Comparison of ENCODE assay signal across 2 cellular contexts in the genomic region with DNA sequence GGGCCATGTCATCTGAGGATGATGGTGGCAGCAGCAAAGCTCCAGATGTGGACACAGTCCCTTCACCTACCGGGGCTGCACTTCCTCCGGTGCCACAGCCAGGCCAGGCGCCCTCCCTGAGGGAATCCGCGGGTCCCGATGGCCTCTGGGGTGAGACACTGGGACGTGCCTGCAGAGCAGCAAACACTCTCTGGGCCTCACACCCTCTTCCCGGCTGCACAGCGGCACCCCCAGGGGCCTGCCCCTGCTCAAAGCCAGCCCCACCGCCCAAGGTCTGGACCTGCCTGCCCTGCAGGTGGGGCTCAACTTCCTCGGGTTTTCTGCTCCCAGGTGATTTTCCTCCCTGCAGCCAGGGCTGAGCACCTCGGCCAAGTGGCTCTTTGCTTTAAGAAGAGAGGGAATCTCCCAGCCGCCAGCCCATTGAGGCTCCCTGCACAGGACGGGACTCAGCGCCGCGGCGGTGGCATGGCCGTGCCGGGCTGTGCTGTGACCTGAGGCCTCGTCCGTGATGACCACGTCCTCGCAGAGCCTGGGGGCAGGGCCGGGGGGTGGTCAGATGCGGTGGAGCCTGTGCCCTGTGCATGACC.
TF ChIP-seq lines count a peak whose summit lies in the region.

No MANE protein-coding gene starts in this region.

TF ChIP-seq in H1, 55 proteins besides CTCF, POLR2A, EP300 and RAD21 (continues in another document):
- TF ChIP-seq CTBP2 (IDR thresholded peaks at IDR 0.05; ENCODE audit: borderline replicate concordance, insufficient read depth, insufficient read length, low read length) (no peak), SP2 (IDR thresholded peaks at IDR 0.05; ENCODE audit: low read length) (no peak), RNF2 (IDR thresholded peaks at IDR 0.05; ENCODE audit: borderline replicate concordance, low read depth, low read length, missing control alignments, poor library complexity, severe bottlenecking) (no peak), SIRT6 (IDR thresholded peaks at IDR 0.05; ENCODE audit: low read length) (no peak), GABPA (IDR thresholded peaks at IDR 0.05; ENCODE audit: borderline replicate concordance, insufficient read depth, low read length) (peak; percentile 69; the same call in 1 of the 2 replicates), CHD2 (IDR thresholded peaks at IDR 0.05; ENCODE audit: low read length) (no peak), CEBPB (IDR thresholded peaks at IDR 0.05; ENCODE audit: low read depth, low read length) (no peak)
- TF ChIP-seq, protein P1, sequence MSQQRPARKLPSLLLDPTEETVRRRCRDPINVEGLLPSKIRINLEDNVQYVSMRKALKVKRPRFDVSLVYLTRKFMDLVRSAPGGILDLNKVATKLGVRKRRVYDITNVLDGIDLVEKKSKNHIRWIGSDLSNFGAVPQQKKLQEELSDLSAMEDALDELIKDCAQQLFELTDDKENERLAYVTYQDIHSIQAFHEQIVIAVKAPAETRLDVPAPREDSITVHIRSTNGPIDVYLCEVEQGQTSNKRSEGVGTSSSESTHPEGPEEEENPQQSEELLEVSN (IDR thresholded peaks at IDR 0.05) = peak; percentile 54; the same call in 1 of the 2 replicates
- TF ChIP-seq, protein P2, sequence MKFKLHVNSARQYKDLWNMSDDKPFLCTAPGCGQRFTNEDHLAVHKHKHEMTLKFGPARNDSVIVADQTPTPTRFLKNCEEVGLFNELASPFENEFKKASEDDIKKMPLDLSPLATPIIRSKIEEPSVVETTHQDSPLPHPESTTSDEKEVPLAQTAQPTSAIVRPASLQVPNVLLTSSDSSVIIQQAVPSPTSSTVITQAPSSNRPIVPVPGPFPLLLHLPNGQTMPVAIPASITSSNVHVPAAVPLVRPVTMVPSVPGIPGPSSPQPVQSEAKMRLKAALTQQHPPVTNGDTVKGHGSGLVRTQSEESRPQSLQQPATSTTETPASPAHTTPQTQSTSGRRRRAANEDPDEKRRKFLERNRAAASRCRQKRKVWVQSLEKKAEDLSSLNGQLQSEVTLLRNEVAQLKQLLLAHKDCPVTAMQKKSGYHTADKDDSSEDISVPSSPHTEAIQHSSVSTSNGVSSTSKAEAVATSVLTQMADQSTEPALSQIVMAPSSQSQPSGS (IDR thresholded peaks at IDR 0.05; ENCODE audit: low read length) = no peak
- TF ChIP-seq, protein P3, sequence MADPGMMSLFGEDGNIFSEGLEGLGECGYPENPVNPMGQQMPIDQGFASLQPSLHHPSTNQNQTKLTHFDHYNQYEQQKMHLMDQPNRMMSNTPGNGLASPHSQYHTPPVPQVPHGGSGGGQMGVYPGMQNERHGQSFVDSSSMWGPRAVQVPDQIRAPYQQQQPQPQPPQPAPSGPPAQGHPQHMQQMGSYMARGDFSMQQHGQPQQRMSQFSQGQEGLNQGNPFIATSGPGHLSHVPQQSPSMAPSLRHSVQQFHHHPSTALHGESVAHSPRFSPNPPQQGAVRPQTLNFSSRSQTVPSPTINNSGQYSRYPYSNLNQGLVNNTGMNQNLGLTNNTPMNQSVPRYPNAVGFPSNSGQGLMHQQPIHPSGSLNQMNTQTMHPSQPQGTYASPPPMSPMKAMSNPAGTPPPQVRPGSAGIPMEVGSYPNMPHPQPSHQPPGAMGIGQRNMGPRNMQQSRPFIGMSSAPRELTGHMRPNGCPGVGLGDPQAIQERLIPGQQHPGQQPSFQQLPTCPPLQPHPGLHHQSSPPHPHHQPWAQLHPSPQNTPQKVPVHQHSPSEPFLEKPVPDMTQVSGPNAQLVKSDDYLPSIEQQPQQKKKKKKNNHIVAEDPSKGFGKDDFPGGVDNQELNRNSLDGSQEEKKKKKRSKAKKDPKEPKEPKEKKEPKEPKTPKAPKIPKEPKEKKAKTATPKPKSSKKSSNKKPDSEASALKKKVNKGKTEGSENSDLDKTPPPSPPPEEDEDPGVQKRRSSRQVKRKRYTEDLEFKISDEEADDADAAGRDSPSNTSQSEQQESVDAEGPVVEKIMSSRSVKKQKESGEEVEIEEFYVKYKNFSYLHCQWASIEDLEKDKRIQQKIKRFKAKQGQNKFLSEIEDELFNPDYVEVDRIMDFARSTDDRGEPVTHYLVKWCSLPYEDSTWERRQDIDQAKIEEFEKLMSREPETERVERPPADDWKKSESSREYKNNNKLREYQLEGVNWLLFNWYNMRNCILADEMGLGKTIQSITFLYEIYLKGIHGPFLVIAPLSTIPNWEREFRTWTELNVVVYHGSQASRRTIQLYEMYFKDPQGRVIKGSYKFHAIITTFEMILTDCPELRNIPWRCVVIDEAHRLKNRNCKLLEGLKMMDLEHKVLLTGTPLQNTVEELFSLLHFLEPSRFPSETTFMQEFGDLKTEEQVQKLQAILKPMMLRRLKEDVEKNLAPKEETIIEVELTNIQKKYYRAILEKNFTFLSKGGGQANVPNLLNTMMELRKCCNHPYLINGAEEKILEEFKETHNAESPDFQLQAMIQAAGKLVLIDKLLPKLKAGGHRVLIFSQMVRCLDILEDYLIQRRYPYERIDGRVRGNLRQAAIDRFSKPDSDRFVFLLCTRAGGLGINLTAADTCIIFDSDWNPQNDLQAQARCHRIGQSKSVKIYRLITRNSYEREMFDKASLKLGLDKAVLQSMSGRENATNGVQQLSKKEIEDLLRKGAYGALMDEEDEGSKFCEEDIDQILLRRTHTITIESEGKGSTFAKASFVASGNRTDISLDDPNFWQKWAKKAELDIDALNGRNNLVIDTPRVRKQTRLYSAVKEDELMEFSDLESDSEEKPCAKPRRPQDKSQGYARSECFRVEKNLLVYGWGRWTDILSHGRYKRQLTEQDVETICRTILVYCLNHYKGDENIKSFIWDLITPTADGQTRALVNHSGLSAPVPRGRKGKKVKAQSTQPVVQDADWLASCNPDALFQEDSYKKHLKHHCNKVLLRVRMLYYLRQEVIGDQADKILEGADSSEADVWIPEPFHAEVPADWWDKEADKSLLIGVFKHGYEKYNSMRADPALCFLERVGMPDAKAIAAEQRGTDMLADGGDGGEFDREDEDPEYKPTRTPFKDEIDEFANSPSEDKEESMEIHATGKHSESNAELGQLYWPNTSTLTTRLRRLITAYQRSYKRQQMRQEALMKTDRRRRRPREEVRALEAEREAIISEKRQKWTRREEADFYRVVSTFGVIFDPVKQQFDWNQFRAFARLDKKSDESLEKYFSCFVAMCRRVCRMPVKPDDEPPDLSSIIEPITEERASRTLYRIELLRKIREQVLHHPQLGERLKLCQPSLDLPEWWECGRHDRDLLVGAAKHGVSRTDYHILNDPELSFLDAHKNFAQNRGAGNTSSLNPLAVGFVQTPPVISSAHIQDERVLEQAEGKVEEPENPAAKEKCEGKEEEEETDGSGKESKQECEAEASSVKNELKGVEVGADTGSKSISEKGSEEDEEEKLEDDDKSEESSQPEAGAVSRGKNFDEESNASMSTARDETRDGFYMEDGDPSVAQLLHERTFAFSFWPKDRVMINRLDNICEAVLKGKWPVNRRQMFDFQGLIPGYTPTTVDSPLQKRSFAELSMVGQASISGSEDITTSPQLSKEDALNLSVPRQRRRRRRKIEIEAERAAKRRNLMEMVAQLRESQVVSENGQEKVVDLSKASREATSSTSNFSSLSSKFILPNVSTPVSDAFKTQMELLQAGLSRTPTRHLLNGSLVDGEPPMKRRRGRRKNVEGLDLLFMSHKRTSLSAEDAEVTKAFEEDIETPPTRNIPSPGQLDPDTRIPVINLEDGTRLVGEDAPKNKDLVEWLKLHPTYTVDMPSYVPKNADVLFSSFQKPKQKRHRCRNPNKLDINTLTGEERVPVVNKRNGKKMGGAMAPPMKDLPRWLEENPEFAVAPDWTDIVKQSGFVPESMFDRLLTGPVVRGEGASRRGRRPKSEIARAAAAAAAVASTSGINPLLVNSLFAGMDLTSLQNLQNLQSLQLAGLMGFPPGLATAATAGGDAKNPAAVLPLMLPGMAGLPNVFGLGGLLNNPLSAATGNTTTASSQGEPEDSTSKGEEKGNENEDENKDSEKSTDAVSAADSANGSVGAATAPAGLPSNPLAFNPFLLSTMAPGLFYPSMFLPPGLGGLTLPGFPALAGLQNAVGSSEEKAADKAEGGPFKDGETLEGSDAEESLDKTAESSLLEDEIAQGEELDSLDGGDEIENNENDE (IDR thresholded peaks at IDR 0.05; ENCODE audit: insufficient replicate concordance, low read length) = no peak

TF ChIP-seq in HepG2, 621 proteins besides CTCF, POLR2A, EP300 and RAD21 (continues in another document):
- TF ChIP-seq, protein P4, sequence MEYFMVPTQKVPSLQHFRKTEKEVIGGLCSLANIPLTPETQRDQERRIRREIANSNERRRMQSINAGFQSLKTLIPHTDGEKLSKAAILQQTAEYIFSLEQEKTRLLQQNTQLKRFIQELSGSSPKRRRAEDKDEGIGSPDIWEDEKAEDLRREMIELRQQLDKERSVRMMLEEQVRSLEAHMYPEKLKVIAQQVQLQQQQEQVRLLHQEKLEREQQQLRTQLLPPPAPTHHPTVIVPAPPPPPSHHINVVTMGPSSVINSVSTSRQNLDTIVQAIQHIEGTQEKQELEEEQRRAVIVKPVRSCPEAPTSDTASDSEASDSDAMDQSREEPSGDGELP (IDR thresholded peaks at IDR 0.05; ENCODE audit: borderline replicate concordance, low read depth) = no peak
- TF ChIP-seq ZNF292 (CRISPR knock-in tag; IDR thresholded peaks at IDR 0.05; ENCODE audit: borderline replicate concordance, low read depth) (peak; percentile 49; the same call in 1 of the 2 replicates), PCBP1 (IDR thresholded peaks at IDR 0.05; ENCODE audit: borderline replicate concordance, low read depth, low read length) (no peak), ZNF563 (CRISPR knock-in tag; IDR thresholded peaks at IDR 0.05) (0 out of 2 replicates have a peak, but pooled peaks have one; percentile 50), ZNF225 (CRISPR knock-in tag; IDR thresholded peaks at IDR 0.05) (peak; percentile 49; the same call in 1 of the 2 replicates), HNRNPLL (IDR thresholded peaks at IDR 0.05; ENCODE audit: low read depth, low read length, poor library complexity, severe bottlenecking) (peak; percentile 36), ZNF343 (CRISPR knock-in tag; IDR thresholded peaks at IDR 0.05) (0 out of 2 replicates have a peak, but pooled peaks have one; percentile 51), SALL1 (CRISPR knock-in tag; IDR thresholded peaks at IDR 0.05) (peak; percentile 54; the same call in 1 of the 2 replicates), ZBTB7B (CRISPR knock-in tag; IDR thresholded peaks at IDR 0.05) (peak; percentile 75), RFXANK (CRISPR knock-in tag; IDR thresholded peaks at IDR 0.05) (no peak), ZNF777 (CRISPR knock-in tag; IDR thresholded peaks at IDR 0.05) (peak; percentile 56), SP4 (CRISPR knock-in tag; IDR thresholded peaks at IDR 0.05) (peak; percentile 34; the same call in 1 of the 2 replicates)
- TF ChIP-seq, protein P5, sequence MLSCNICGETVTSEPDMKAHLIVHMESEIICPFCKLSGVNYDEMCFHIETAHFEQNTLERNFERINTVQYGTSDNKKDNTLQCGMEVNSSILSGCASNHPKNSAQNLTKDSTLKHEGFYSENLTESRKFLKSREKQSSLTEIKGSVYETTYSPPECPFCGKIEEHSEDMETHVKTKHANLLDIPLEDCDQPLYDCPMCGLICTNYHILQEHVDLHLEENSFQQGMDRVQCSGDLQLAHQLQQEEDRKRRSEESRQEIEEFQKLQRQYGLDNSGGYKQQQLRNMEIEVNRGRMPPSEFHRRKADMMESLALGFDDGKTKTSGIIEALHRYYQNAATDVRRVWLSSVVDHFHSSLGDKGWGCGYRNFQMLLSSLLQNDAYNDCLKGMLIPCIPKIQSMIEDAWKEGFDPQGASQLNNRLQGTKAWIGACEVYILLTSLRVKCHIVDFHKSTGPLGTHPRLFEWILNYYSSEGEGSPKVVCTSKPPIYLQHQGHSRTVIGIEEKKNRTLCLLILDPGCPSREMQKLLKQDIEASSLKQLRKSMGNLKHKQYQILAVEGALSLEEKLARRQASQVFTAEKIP (CRISPR knock-in tag; IDR thresholded peaks at IDR 0.05; ENCODE audit: borderline replicate concordance) = peak; percentile 70; the same call in 1 of the 2 replicates
- TF ChIP-seq, protein P6, sequence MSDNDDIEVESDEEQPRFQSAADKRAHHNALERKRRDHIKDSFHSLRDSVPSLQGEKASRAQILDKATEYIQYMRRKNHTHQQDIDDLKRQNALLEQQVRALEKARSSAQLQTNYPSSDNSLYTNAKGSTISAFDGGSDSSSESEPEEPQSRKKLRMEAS (IDR thresholded peaks at IDR 0.05) = no peak
- TF ChIP-seq, protein P7, sequence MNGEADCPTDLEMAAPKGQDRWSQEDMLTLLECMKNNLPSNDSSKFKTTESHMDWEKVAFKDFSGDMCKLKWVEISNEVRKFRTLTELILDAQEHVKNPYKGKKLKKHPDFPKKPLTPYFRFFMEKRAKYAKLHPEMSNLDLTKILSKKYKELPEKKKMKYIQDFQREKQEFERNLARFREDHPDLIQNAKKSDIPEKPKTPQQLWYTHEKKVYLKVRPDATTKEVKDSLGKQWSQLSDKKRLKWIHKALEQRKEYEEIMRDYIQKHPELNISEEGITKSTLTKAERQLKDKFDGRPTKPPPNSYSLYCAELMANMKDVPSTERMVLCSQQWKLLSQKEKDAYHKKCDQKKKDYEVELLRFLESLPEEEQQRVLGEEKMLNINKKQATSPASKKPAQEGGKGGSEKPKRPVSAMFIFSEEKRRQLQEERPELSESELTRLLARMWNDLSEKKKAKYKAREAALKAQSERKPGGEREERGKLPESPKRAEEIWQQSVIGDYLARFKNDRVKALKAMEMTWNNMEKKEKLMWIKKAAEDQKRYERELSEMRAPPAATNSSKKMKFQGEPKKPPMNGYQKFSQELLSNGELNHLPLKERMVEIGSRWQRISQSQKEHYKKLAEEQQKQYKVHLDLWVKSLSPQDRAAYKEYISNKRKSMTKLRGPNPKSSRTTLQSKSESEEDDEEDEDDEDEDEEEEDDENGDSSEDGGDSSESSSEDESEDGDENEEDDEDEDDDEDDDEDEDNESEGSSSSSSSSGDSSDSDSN (CRISPR knock-in tag; IDR thresholded peaks at IDR 0.05) = peak; percentile 66
- TF ChIP-seq, protein P8, sequence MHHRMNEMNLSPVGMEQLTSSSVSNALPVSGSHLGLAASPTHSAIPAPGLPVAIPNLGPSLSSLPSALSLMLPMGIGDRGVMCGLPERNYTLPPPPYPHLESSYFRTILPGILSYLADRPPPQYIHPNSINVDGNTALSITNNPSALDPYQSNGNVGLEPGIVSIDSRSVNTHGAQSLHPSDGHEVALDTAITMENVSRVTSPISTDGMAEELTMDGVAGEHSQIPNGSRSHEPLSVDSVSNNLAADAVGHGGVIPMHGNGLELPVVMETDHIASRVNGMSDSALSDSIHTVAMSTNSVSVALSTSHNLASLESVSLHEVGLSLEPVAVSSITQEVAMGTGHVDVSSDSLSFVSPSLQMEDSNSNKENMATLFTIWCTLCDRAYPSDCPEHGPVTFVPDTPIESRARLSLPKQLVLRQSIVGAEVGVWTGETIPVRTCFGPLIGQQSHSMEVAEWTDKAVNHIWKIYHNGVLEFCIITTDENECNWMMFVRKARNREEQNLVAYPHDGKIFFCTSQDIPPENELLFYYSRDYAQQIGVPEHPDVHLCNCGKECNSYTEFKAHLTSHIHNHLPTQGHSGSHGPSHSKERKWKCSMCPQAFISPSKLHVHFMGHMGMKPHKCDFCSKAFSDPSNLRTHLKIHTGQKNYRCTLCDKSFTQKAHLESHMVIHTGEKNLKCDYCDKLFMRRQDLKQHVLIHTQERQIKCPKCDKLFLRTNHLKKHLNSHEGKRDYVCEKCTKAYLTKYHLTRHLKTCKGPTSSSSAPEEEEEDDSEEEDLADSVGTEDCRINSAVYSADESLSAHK (CRISPR knock-in tag; IDR thresholded peaks at IDR 0.05; ENCODE audit: borderline replicate concordance) = no peak
- TF ChIP-seq, protein P9, sequence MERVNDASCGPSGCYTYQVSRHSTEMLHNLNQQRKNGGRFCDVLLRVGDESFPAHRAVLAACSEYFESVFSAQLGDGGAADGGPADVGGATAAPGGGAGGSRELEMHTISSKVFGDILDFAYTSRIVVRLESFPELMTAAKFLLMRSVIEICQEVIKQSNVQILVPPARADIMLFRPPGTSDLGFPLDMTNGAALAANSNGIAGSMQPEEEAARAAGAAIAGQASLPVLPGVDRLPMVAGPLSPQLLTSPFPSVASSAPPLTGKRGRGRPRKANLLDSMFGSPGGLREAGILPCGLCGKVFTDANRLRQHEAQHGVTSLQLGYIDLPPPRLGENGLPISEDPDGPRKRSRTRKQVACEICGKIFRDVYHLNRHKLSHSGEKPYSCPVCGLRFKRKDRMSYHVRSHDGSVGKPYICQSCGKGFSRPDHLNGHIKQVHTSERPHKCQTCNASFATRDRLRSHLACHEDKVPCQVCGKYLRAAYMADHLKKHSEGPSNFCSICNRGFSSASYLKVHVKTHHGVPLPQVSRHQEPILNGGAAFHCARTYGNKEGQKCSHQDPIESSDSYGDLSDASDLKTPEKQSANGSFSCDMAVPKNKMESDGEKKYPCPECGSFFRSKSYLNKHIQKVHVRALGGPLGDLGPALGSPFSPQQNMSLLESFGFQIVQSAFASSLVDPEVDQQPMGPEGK (CRISPR knock-in tag; IDR thresholded peaks at IDR 0.05) = peak; percentile 74
